Comparison of ENCODE assay signal across 1 cellular context in the genomic region with DNA sequence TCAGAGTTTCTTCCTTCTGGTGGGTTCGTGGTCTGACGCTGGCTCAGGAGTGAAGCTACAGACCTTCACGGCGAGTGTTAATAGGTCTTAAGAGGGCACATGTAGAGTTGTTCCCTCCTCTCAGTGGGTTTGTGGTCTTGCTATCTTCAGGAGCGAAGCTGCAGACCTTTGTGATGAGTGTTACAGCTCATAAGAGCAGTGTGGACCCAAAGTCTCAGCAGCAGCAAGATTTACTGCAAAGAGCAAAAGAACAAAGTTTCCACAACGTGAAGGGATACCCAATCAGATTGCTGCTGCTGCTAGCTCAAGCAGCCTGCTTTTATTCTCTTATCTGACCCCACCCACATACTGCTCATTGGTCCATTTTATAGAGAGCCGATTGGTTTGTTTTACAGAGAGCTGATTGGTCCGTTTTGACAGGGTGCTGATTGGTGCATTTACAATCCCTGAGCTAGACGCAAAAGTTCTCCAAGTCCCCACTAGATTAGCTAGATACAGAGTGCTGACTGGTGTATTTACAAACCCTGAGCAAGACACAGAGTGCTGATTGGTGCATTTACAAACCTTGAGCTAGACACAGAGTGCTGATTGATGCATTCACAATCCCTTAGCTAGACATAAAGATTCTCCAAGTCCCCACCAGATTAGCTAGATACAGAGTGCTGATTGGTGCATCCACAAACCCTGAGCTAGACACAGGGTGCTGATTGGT.
A peak's percentile ranks its signal among the peaks of the same experiment; 100 is the strongest.
TF ChIP-seq lines count a peak whose summit lies in the region.

No MANE protein-coding gene starts in this region.

TF ChIP-seq in HepG2, 621 proteins besides CTCF, POLR2A, EP300 and RAD21 (continued from another document):
- TF ChIP-seq, protein P1, sequence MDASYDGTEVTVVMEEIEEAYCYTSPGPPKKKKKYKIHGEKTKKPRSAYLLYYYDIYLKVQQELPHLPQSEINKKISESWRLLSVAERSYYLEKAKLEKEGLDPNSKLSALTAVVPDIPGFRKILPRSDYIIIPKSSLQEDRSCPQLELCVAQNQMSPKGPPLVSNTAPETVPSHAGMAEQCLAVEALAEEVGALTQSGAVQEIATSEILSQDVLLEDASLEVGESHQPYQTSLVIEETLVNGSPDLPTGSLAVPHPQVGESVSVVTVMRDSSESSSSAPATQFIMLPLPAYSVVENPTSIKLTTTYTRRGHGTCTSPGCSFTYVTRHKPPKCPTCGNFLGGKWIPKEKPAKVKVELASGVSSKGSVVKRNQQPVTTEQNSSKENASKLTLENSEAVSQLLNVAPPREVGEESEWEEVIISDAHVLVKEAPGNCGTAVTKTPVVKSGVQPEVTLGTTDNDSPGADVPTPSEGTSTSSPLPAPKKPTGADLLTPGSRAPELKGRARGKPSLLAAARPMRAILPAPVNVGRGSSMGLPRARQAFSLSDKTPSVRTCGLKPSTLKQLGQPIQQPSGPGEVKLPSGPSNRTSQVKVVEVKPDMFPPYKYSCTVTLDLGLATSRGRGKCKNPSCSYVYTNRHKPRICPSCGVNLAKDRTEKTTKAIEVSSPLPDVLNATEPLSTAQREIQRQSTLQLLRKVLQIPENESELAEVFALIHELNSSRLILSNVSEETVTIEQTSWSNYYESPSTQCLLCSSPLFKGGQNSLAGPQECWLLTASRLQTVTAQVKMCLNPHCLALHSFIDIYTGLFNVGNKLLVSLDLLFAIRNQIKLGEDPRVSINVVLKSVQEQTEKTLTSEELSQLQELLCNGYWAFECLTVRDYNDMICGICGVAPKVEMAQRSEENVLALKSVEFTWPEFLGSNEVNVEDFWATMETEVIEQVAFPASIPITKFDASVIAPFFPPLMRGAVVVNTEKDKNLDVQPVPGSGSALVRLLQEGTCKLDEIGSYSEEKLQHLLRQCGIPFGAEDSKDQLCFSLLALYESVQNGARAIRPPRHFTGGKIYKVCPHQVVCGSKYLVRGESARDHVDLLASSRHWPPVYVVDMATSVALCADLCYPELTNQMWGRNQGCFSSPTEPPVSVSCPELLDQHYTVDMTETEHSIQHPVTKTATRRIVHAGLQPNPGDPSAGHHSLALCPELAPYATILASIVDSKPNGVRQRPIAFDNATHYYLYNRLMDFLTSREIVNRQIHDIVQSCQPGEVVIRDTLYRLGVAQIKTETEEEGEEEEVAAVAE (CRISPR knock-in tag; IDR thresholded peaks at IDR 0.05; ENCODE audit: borderline replicate concordance): peak; percentile 68
- TF ChIP-seq MAFK (conservative IDR thresholded peaks at IDR 0.05 in 1 of 2, IDR thresholded peaks at IDR 0.05 in 1 of 2; ENCODE audit: low read length in 2 of 2) (0 out of 4 replicates have a peak, but pooled peaks of 1 of the 2 experiments have one; percentile 8), NFYB (CRISPR knock-in tag; IDR thresholded peaks at IDR 0.05) (peak; percentile 74), NFYC (CRISPR knock-in tag; IDR thresholded peaks at IDR 0.05) (peak; percentile 72)
